ENCODE assay signal across 8 cellular contexts in the genomic region with DNA sequence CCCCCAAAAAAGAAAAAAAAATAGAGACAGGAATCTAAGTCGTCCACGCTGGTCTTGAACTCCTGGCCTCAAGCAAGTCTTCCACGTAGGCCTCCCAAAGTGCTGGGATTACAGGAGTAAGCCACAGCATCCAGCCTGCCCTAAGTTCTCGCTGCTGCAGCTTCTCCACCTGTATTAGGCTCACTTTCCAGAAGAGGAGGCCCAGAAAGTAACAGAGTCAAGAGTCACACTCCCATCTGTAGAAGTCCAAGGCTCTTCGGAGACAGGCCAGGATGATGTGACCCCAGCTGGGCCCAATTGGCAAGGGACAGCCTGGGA. TPM values are rescaled to one million over a fixed set of nuclear protein-coding genes. Genes with fewer than 3 reads are reported as not detected.
DNase-seq lines count a peak whose midpoint lies in the region; ATAC-seq and TF ChIP-seq lines count a peak whose summit lies in the region.

No MANE protein-coding gene starts in this region.

- ATAC-seq in WTC11 (no peak), HG03097 (IDR thresholded peaks at IDR 0.05; ENCODE audit: low FRiP score, unreplicated experiment) (no peak)

- H3K9me3 ChIP-seq in GM23248 (ENCODE audit: low read depth), result no peaks in the 10 kb centered on the region

- H3K4me3 Mint-ChIP-seq in WTC11, result peak overlapping the region; percentile 95

- H3K27ac ChIP-seq in GM23248, result peak overlapping the region; percentile 75

- H3K79me2 ChIP-seq in GM23248 (ENCODE audit: insufficient read depth), result peaks cover 61% of the 10 kb centered on the region

- no peaks in the 10 kb centered on the region for H3K27me3 ChIP-seq in GM23248 (replicated peaks; ENCODE audit: insufficient read depth)

- no peaks in the 10 kb centered on the region for H3K9me3 Mint-ChIP-seq in WTC11

- peaks cover 13% of the 10 kb centered on the region for H3F3A ChIP-seq in GM23248 (ENCODE audit: insufficient read depth)

- H3K4me1 Mint-ChIP-seq in WTC11, result peaks cover 64% of the 10 kb centered on the region

- H3K4me1 ChIP-seq in GM23248 (ENCODE audit: insufficient read depth), result peaks cover 43% of the 10 kb centered on the region

- no peak overlapping the region for H2AFZ ChIP-seq in GM23248

- POLR2A ChIA-PET in WTC11 (lab: Charles Lee), result interaction anchor here (0.6 to 1.0 kb wide), 3 partner anchors 119 to 541 kb away, joined by 3 to 4 read pairs (median 3); no protein-coding TSS in a partner anchor

- H3K27ac Mint-ChIP-seq in WTC11, result peak overlapping the region; percentile 98

- H3K9ac ChIP-seq in GM23248, result peak overlapping the region; percentile 89

- no peaks in the 10 kb centered on the region for H3K36me3 ChIP-seq in GM23248 (ENCODE audit: low read depth)

- TF ChIP-seq CTCF in WTC11 (IDR thresholded peaks at IDR 0.05) (no peak), foreskin fibroblast (IDR thresholded peaks at IDR 0.05; ENCODE audit: low read depth, low read length) (no peak)

- H3K27me3 Mint-ChIP-seq in WTC11 (ENCODE audit: low read depth), result no peaks in the 10 kb centered on the region

- DNase-seq in GM23248, result no peak
- no peak for DNase-seq in WTC11 (ENCODE audit: low spot score)
- DNase-seq in foreskin fibroblast, result no peak
- no peak for DNase-seq in skeletal muscle cell (ENCODE audit: low read depth)
- DNase-seq in G401 (ENCODE audit: low spot score), result no peak
- no peak for DNase-seq in NCI-H2107 treated with DMSO at 0.1 percent for 48 hours (lab: John Stamatoyannopoulos, UW; ENCODE audit: unreplicated experiment)
- no peak for DNase-seq in SIG-M5 treated with dmso at 0.1 percent for 504 hours (lab: John Stamatoyannopoulos, UW; ENCODE audit: unreplicated experiment)

- peak overlapping the region; percentile 80 for H3K4me3 ChIP-seq in GM23248
- H3K4me3 ChIP-seq in foreskin fibroblast (ENCODE audit: low read depth in 1 of 2, low read length in 2 of 2), result peak overlapping the region; percentile 77 to 90
- H3K4me3 ChIP-seq in skeletal muscle cell (ENCODE audit: low read depth, low read length), result peak overlapping the region; percentile 61

- WGBS in GM23248 (ENCODE audit: low coverage in 1 of 2, low lambda C conversion rate in 2 of 2, missing lambda C conversion rate in 2 of 2), 2 experiments, result 9 to 13% methylated on average over 5 of the region's 5 CpGs

- CTCF ChIA-PET in WTC11 (lab: Charles Lee), result interaction anchor here (0.5 to 14.8 kb wide), 15 partner anchors 13 to 149 kb away, joined by 3 to 156 read pairs (median 4); no protein-coding TSS in a partner anchor

- H3K4me2 ChIP-seq in GM23248 (ENCODE audit: unreplicated experiment), result peak overlapping the region; percentile 84

- no peaks in the 10 kb centered on the region for H4K20me1 ChIP-seq in GM23248 (ENCODE audit: insufficient read depth)

- H3K9me2 ChIP-seq in GM23248 (ENCODE audit: insufficient read depth), result no peaks in the 10 kb centered on the region

- H3K36me3 Mint-ChIP-seq in WTC11, result no peaks in the 10 kb centered on the region

- in situ Hi-C loops in GM23248 (cut with MboI), result no loop called here
- in situ Hi-C loops in G401 (cut with HindIII; ENCODE audit: low sequenced_read_pairs), result no loop called here

TF ChIP-seq in WTC11, 78 proteins besides CTCF, POLR2A, EP300 and RAD21:
- TF ChIP-seq ZNF121 (CRISPR knock-in tag; IDR thresholded peaks at IDR 0.05) (peak; percentile 91), TEAD1 (CRISPR knock-in tag; IDR thresholded peaks at IDR 0.05) (no peak)

RNA-seq across cellular contexts. Expression of gene EEIG1, which starts 1.8 kb away (rescaled TPM):
- 6.1 and 29.6 TPM in 2 replicates for total RNA-seq in GM23248 (2014; rRNA removed; shearing (Covaris generic))
- 8.9 and 9.3 TPM in 2 replicates for polyA plus RNA-seq in GM23248 (2016; fragmentation: Nextera tagmentation; extraction: Ambion mirVana)
- total RNA-seq in WTC11 (2021), result 42.2 to 66.4 TPM (median 51.3 TPM) in 3 replicates
- 12.4 and 18.6 TPM in 2 replicates for total RNA-seq in G401 (2014; rRNA removed; shearing (Covaris generic))

RNA-seq across cellular contexts. Expression of gene DPM2, which starts 41.3 kb away (rescaled TPM):
- total RNA-seq in GM23248 (2014; rRNA removed; shearing (Covaris generic)), result 27.0 and 33.3 TPM in 2 replicates
- polyA plus RNA-seq in GM23248 (2016; fragmentation: Nextera tagmentation; extraction: Ambion mirVana), result 62.8 and 66.5 TPM in 2 replicates
- total RNA-seq in WTC11 (2021), result 53.3 to 58.2 TPM (median 56.1 TPM) in 3 replicates
- total RNA-seq in G401 (2014; rRNA removed; shearing (Covaris generic)), result 17.1 and 39.0 TPM in 2 replicates

RNA-seq across cellular contexts. Expression of gene PIP5KL1, which starts 48.4 kb away (rescaled TPM):
- total RNA-seq in GM23248 (2014; rRNA removed; shearing (Covaris generic)), result 5.5 and 16.6 TPM in 2 replicates
- polyA plus RNA-seq in GM23248 (2016; fragmentation: Nextera tagmentation; extraction: Ambion mirVana), result 8.8 and 9.4 TPM in 2 replicates
- total RNA-seq in WTC11 (2021), result 15.8 to 20.2 TPM (median 16.8 TPM) in 3 replicates
- total RNA-seq in G401 (2014; rRNA removed; shearing (Covaris generic)), result 0.68 and 23.4 TPM in 2 replicates
